Comparison of ENCODE assay signal across 16 cellular contexts in the genomic region with DNA sequence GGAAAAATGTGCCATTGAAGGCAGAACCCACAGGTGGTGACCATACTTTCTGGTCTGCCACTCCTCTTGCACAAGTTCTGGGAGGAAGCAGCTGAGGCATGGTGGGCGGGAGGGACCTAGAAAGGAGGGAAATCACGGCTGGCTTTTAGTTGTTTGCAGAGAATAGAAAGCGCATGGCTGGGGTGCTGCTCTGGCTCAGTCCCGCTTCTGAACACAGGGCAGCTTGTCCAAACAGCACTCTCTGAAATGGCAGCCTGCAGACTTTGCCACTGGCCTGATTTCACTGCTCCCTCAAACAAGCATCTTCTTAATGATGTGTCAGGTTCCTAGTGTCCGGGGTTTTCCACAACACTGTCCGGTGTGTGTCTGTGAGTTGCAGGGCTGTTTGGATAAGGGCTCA.
A peak's percentile ranks its signal among the peaks of the same experiment; 100 is the strongest.
DNase-seq lines count a peak whose midpoint lies in the region; ATAC-seq, FAIRE-seq and TF ChIP-seq lines count a peak whose summit lies in the region.
"Had no signal": no experiment of that assay in that cellular context is flagged by ENCODE, and none has a peak within 500 bp of the region (broad histone marks: within the 10 kb centered on the region; RNA-seq: fewer than 3 reads in every experiment).

No MANE protein-coding gene starts in this region.

- H3K36me3 Mint-ChIP-seq in astrocyte (ENCODE audit: low read depth, unreplicated experiment): peaks cover 35% of the 10 kb centered on the region
- H3K36me3 Mint-ChIP-seq in activated T-cell treated with anti-CD3 and anti-CD28 coated beads, Interleukin-2, amount 50 U/mL, for 72 hours (ENCODE audit: insufficient read depth in 2 of 2): peaks cover 2 to 6% of the 10 kb centered on the region in 2 donors
- H3K36me3 Mint-ChIP-seq in WTC11: peaks cover 7% of the 10 kb centered on the region; the same call in 1 of the 2 replicates

- DNase-seq in activated CD4-positive, alpha-beta T cell treated with anti-CD3 and anti-CD28 coated beads for 48 hours: peak; percentile 13
- DNase-seq in activated CD4-positive, alpha-beta T cell treated with anti-CD3 and anti-CD28 coated beads for 4 hours: no peak
- DNase-seq in astrocyte (ENCODE audit: low read depth) (peak; percentile 59), keratinocyte (ENCODE audit: low read depth, low spot score) (no peak), transverse colon (no peak), prostate gland (ENCODE audit: low spot score) (no peak), WTC11 (ENCODE audit: low spot score) (no peak)
- DNase-seq in activated T-cell treated with anti-CD3 and anti-CD28 coated beads, Interleukin-2, amount 50 U/mL, for 72 hours: no peak
- DNase-seq: NCI-H146, OCI-M1, WERI-Rb-1 had no signal

- peaks cover 49% of the 10 kb centered on the region for H3K4me1 Mint-ChIP-seq in astrocyte (ENCODE audit: low read depth, unreplicated experiment)
- peaks cover 49% of the 10 kb centered on the region for H3K4me1 Mint-ChIP-seq in activated T-cell treated with anti-CD3 and anti-CD28 coated beads, Interleukin-2, amount 50 U/mL, for 72 hours (ENCODE audit: low read depth)
- H3K4me1 Mint-ChIP-seq in WTC11: peaks cover 34% of the 10 kb centered on the region

- H3K4me2 ChIP-seq in astrocyte (ENCODE audit: low read length) (peak overlapping the region; percentile 71), keratinocyte (ENCODE audit: control insufficient read depth, extremely low read depth, insufficient read depth, low read depth, low read length) (no peak overlapping the region)

- 67 to 71% methylated on average over 4 to 6 of the region's 6 CpGs for WGBS in transverse colon (ENCODE audit: low coverage in 1 of 2), 2 donors
- WGBS in prostate gland: 52% methylated on average over 6 of the region's 6 CpGs

- H3K4me3 Mint-ChIP-seq in astrocyte (ENCODE audit: unreplicated experiment) (no peak overlapping the region), WTC11 (no peak overlapping the region)
- no peak overlapping the region for H3K4me3 Mint-ChIP-seq in activated T-cell treated with anti-CD3 and anti-CD28 coated beads, Interleukin-2, amount 50 U/mL, for 72 hours
- H3K4me3 Mint-ChIP-seq: activated T-helper 17 cell treated with anti-CD3 and anti-CD28 coated beads, Interleukin-2, amount 50 U/mL, for 72 hours had no signal

- intact Hi-C loops in transverse colon (cut with DNase I; ENCODE audit: low total_unique reads) (loop anchor here (1.0 kb wide), 1 partner anchor 10 kb away; no protein-coding TSS in a partner anchor), prostate gland (cut with DNase I) (no loop called here)

- ATAC-seq in activated T-cell treated with anti-CD3 and anti-CD28 coated beads, Interleukin-2, amount 50 U/mL, for 72 hours (replicated peaks in 1 of 2): no peak
- no peak for ATAC-seq in WTC11
- ATAC-seq: activated T-helper 17 cell treated with anti-CD3 and anti-CD28 coated beads, Interleukin-2, amount 50 U/mL, for 72 hours; HCT116 had no signal

- peaks cover 46% of the 10 kb centered on the region for H3K4me1 ChIP-seq in astrocyte (ENCODE audit: insufficient read depth, low read length)
- H3K4me1 ChIP-seq in keratinocyte (ENCODE audit: control insufficient read depth, extremely low read depth, insufficient read depth, low read length): peaks cover 42% of the 10 kb centered on the region
- H3K4me1 ChIP-seq in transverse colon: peaks cover 0 to 36% (median 21%) of the 10 kb centered on the region in 4 donors
- H3K4me1 ChIP-seq in prostate gland (replicated peaks): peaks cover 22% of the 10 kb centered on the region
- H3K4me1 ChIP-seq: parathyroid adenoma had no signal

- H3K36me3 ChIP-seq in astrocyte (ENCODE audit: insufficient read depth, low read length): peaks cover 10% of the 10 kb centered on the region
- H3K36me3 ChIP-seq in keratinocyte (ENCODE audit: control insufficient read depth in 2 of 2, extremely low read depth in 1 of 2, insufficient read depth in 2 of 2, low read length in 2 of 2): peaks cover 30 to 57% of the 10 kb centered on the region in 2 experiments
- H3K36me3 ChIP-seq in transverse colon: no peaks in the 10 kb centered on the region
- H3K36me3 ChIP-seq in prostate gland: no peaks in the 10 kb centered on the region
- H3K36me3 ChIP-seq: WERI-Rb-1 had no signal

- H3K27me3 ChIP-seq in astrocyte (ENCODE audit: insufficient read depth, low read length): no peaks in the 10 kb centered on the region
- H3K27me3 ChIP-seq in keratinocyte (ENCODE audit: control insufficient read depth, extremely low read depth, insufficient read depth, low read length): no peaks in the 10 kb centered on the region
- H3K27me3 ChIP-seq in transverse colon: no peaks in the 10 kb centered on the region
- no peaks in the 10 kb centered on the region for H3K27me3 ChIP-seq in prostate gland (replicated peaks; ENCODE audit: insufficient read depth)

- H3K9me1 ChIP-seq in keratinocyte (ENCODE audit: control insufficient read depth, extremely low read depth, insufficient read depth, low read length): no peaks in the 10 kb centered on the region

- peak overlapping the region; percentile 76 for H3K9ac ChIP-seq in astrocyte (ENCODE audit: low read length)
- no peak overlapping the region for H3K9ac ChIP-seq in keratinocyte (ENCODE audit: control insufficient read depth, extremely low read depth, insufficient read depth, low read length)
- H3K9ac ChIP-seq: parathyroid adenoma had no signal

- H3K27ac Mint-ChIP-seq in astrocyte (ENCODE audit: unreplicated experiment): peak overlapping the region; percentile 87
- no peak overlapping the region for H3K27ac Mint-ChIP-seq in activated T-cell treated with anti-CD3 and anti-CD28 coated beads, Interleukin-2, amount 50 U/mL, for 72 hours
- no peak overlapping the region for H3K27ac Mint-ChIP-seq in WTC11

- POLR2A ChIA-PET in WTC11 (lab: Charles Lee): no interaction called here

- CTCF ChIA-PET in WTC11 (lab: Charles Lee): no interaction called here

- no peaks in the 10 kb centered on the region for H3K9me3 ChIP-seq in astrocyte (ENCODE audit: insufficient read depth, low read depth, low read length)
- H3K9me3 ChIP-seq in keratinocyte (ENCODE audit: control insufficient read depth, low read depth, low read length): no peaks in the 10 kb centered on the region
- no peaks in the 10 kb centered on the region for H3K9me3 ChIP-seq in transverse colon
- no peaks in the 10 kb centered on the region for H3K9me3 ChIP-seq in prostate gland

- dilution Hi-C loops in keratinocyte (cut with MboI; ENCODE audit: extremely low pct_ligation_motif_present, low sequenced_read_pairs): no loop called here

- H2AFZ ChIP-seq in astrocyte (ENCODE audit: low read depth, low read length) (no peak overlapping the region), keratinocyte (ENCODE audit: control insufficient read depth, low read length) (no peak overlapping the region)
- H2AFZ ChIP-seq: parathyroid adenoma had no signal

- no peak for FAIRE-seq in astrocyte (lab: Jason Lieb, UNC)
- no peak for FAIRE-seq in keratinocyte (lab: Jason Lieb, UNC)
- FAIRE-seq: A204.1 had no signal

- in situ Hi-C loops in transverse colon (cut with MboI; ENCODE audit: low pct_ligation_motif_present in 1 of 4, low pct_unique_long_range_greater_than_20kb in 1 of 4, low sequenced_read_pairs in 3 of 4): no loop called here

- TF ChIP-seq CTCF in astrocyte (IDR thresholded peaks at IDR 0.05; ENCODE audit: insufficient read depth, low read depth, low read length): no peak
- no peak for TF ChIP-seq CTCF in keratinocyte (optimal IDR thresholded peaks at IDR 0.05 in 1 of 3, IDR thresholded peaks at IDR 0.05 in 1 of 3, conservative IDR thresholded peaks at IDR 0.05 in 1 of 3; ENCODE audit: extremely low read depth in 1 of 3, insufficient read depth in 2 of 3, low read length in 3 of 3)
- TF ChIP-seq CTCF in transverse colon (IDR thresholded peaks at IDR 0.05): no peak
- TF ChIP-seq CTCF in prostate gland (IDR thresholded peaks at IDR 0.05): no peak
- TF ChIP-seq CTCF in WTC11 (IDR thresholded peaks at IDR 0.05): no peak

- H3K27me3 Mint-ChIP-seq in astrocyte (ENCODE audit: low read depth, unreplicated experiment): no peaks in the 10 kb centered on the region
- no peaks in the 10 kb centered on the region for H3K27me3 Mint-ChIP-seq in activated T-cell treated with anti-CD3 and anti-CD28 coated beads, Interleukin-2, amount 50 U/mL, for 72 hours (ENCODE audit: low read depth)
- H3K27me3 Mint-ChIP-seq in WTC11 (ENCODE audit: low read depth): no peaks in the 10 kb centered on the region
- H3K27me3 Mint-ChIP-seq: activated T-helper 17 cell treated with anti-CD3 and anti-CD28 coated beads, Interleukin-2, amount 50 U/mL, for 72 hours had no signal

- no peak for TF ChIP-seq POLR2A in transverse colon (IDR thresholded peaks at IDR 0.05)
- no peak for TF ChIP-seq POLR2A in prostate gland (IDR thresholded peaks at IDR 0.05)

- H3K4me3 ChIP-seq in astrocyte (ENCODE audit: insufficient read depth, low read depth, low read length) (no peak overlapping the region), keratinocyte (ENCODE audit: control insufficient read depth in 2 of 3, extremely low read depth in 1 of 3, insufficient read depth in 2 of 3, low read depth in 1 of 3, low read length in 3 of 3) (no peak overlapping the region), transverse colon (no peak overlapping the region), prostate gland (no peak overlapping the region)

- no peaks in the 10 kb centered on the region for H4K20me1 ChIP-seq in astrocyte (ENCODE audit: insufficient read depth, low read length)
- no peaks in the 10 kb centered on the region for H4K20me1 ChIP-seq in keratinocyte (ENCODE audit: control insufficient read depth, extremely low read depth, insufficient read depth, low read length)

- TF ChIP-seq EP300 in transverse colon (IDR thresholded peaks at IDR 0.05; ENCODE audit: low read depth): no peak

- H3K27ac ChIP-seq in astrocyte (ENCODE audit: low read depth, low read length): peak overlapping the region; percentile 96
- peak overlapping the region; percentile 29 for H3K27ac ChIP-seq in keratinocyte (ENCODE audit: control insufficient read depth, insufficient read depth, low read length)
- peak overlapping the region; percentile 36 to 66 (median 54) for H3K27ac ChIP-seq in transverse colon
- no peak overlapping the region for H3K27ac ChIP-seq in prostate gland
- H3K27ac ChIP-seq: HL-60, parathyroid adenoma, WERI-Rb-1 had no signal

- peaks cover 2% of the 10 kb centered on the region for H3K9me3 Mint-ChIP-seq in astrocyte (ENCODE audit: unreplicated experiment)
- no peaks in the 10 kb centered on the region for H3K9me3 Mint-ChIP-seq in activated T-cell treated with anti-CD3 and anti-CD28 coated beads, Interleukin-2, amount 50 U/mL, for 72 hours
- no peaks in the 10 kb centered on the region for H3K9me3 Mint-ChIP-seq in WTC11
- H3K9me3 Mint-ChIP-seq: activated T-helper 17 cell treated with anti-CD3 and anti-CD28 coated beads, Interleukin-2, amount 50 U/mL, for 72 hours had no signal

- H3K79me2 ChIP-seq in astrocyte (ENCODE audit: insufficient read depth, low read length): peaks cover 22% of the 10 kb centered on the region
- peaks cover 23% of the 10 kb centered on the region for H3K79me2 ChIP-seq in keratinocyte (ENCODE audit: control insufficient read depth, insufficient read depth, low read length)
- H3K79me2 ChIP-seq: parathyroid adenoma had no signal

TF ChIP-seq in WTC11, 78 proteins besides CTCF, POLR2A, EP300 and RAD21 (continues in another document):
- no peak for TF ChIP-seq NR2C2 (CRISPR knock-in tag; IDR thresholded peaks at IDR 0.05)
- TF ChIP-seq JUN (CRISPR knock-in tag; IDR thresholded peaks at IDR 0.05): no peak
- no peak for TF ChIP-seq GRHL2 (CRISPR knock-in tag; IDR thresholded peaks at IDR 0.05; ENCODE audit: insufficient replicate concordance, severe bottlenecking)

Comparison
In these comparisons a context has a peak if more than half of its experiments do, and no peak if none do; other contexts are left out.
1. DNase-seq: peak in activated CD4-positive, alpha-beta T cell treated with anti-CD3 and anti-CD28 coated beads for 48 hours (single experiment) and astrocyte (single experiment); none in activated CD4-positive, alpha-beta T cell treated with anti-CD3 and anti-CD28 coated beads for 4 hours (0 of 2), keratinocyte (single experiment), transverse colon (single experiment), activated T-cell treated with anti-CD3 and anti-CD28 coated beads, Interleukin-2, amount 50 U/mL, for 72 hours (0 of 2), prostate gland (single experiment) and WTC11 (single experiment).
2. H3K27ac ChIP-seq: peak in astrocyte (single experiment), keratinocyte (single experiment) and transverse colon (4 of 4); none in prostate gland (0 of 2).